ENCODE assay signal across 1 cellular context in genomic region chr17:8153957-8154607, GRCh38.
TF ChIP-seq lines count a peak whose summit lies in the region.

No MANE protein-coding gene starts in this region.

TF ChIP-seq in HEK293, 187 proteins besides CTCF, POLR2A, EP300 and RAD21 (continued from another document):
- TF ChIP-seq AEBP2 (tag by site-specific recombination; IDR thresholded peaks at IDR 0.05; ENCODE audit: borderline replicate concordance) (no peak), HOXA7 (CRISPR knock-in tag; IDR thresholded peaks at IDR 0.05; ENCODE audit: borderline replicate concordance) (no peak), ZNF529 (tag by site-specific recombination; IDR thresholded peaks at IDR 0.05; ENCODE audit: insufficient replicate concordance) (no peak), GLIS2 (tag by site-specific recombination; IDR thresholded peaks at IDR 0.05) (peak; percentile 96), ZFHX2 (tag by site-specific recombination; conservative IDR thresholded peaks at IDR 0.05) (peak; percentile 92), KLF9 (tag by site-specific recombination; IDR thresholded peaks at IDR 0.05; ENCODE audit: low read depth) (peak; percentile 97), WT1 (tag by site-specific recombination; IDR thresholded peaks at IDR 0.05) (peak; percentile 88), ZNF488 (tag by site-specific recombination; IDR thresholded peaks at IDR 0.05) (no peak), IKZF3 (tag by site-specific recombination; IDR thresholded peaks at IDR 0.05) (peak; percentile 99), ZFP37 (tag by site-specific recombination; IDR thresholded peaks at IDR 0.05) (peak; percentile 18; the same call in 1 of the 2 replicates), ZNF580 (tag by site-specific recombination; IDR thresholded peaks at IDR 0.05) (peak; percentile 56), ZNF274 (IDR thresholded peaks at IDR 0.05; ENCODE audit: low read length) (no peak), ZNF274 (tag by site-specific recombination; IDR thresholded peaks at IDR 0.05; ENCODE audit: borderline replicate concordance) (no peak), SCRT2 (tag by site-specific recombination; IDR thresholded peaks at IDR 0.05) (no peak), ZNF341 (tag by site-specific recombination; IDR thresholded peaks at IDR 0.05; ENCODE audit: low read depth) (peak; percentile 94)
